14 cellular contexts compared by ENCODE assay signal in the genomic region with DNA sequence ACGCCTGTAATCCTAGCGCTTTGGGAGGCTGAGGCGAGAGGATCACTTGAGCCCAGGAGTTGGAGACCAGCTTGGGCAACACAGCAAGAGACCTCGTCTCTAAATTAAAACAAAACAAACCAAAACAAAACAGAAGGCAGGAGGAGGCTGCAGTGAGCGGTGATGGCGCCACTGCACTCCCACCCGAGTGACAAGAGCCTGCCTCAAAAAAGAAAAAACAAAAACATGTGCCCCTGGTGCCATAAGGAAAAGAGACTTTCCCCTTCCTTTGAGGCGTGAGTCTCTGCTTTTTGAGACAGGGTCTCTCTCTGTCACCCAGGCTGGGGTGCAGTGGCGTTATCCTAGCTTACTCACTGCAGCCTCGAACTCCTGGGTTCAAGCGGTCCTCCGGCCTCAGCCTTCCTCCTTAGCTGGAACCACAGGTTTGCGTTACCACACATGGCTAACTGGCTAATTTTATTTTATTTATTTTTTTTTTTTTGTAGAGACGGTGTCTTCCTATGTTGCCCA. TPM values are rescaled to one million over a fixed set of nuclear protein-coding genes. Genes with fewer than 3 reads are reported as not detected.
A peak's percentile ranks its signal among the peaks of the same experiment; 100 is the strongest.
DNase-seq lines count a peak whose midpoint lies in the region; ATAC-seq and TF ChIP-seq lines count a peak whose summit lies in the region.
"Had no signal": no experiment of that assay in that cellular context is flagged by ENCODE, and none has a peak within 500 bp of the region (broad histone marks: within the 10 kb centered on the region; RNA-seq: fewer than 3 reads in every experiment).

No MANE protein-coding gene starts in this region.

- peaks cover 8 to 10% of the 10 kb centered on the region in 2 experiments for H3K4me1 ChIP-seq in neutrophil (ENCODE audit: control insufficient read depth in 1 of 2, insufficient read depth in 1 of 2, low read depth in 1 of 2, low read length in 1 of 2)
- H3K4me1 ChIP-seq: lower lobe of right lung had no signal

- no peak for DNase-seq in AG04450 (ENCODE audit: low read depth, low spot score)
- peak; percentile 77 for DNase-seq in ELR (ENCODE audit: low read depth)
- no peak for DNase-seq in central memory CD8-positive, alpha-beta T cell (ENCODE audit: low spot score in 2 of 2)
- DNase-seq in NCI-H2107 (lab: John Stamatoyannopoulos, UW) = no peak
- DNase-seq in NCI-H2196 (lab: John Stamatoyannopoulos, UW; ENCODE audit: unreplicated experiment) = no peak
- DNase-seq: KG1, lower lobe of right lung, NCI-H1436 treated with DMSO at 0.1 percent for 48 hours had no signal

- H3K36me3 ChIP-seq in neutrophil = no peaks in the 10 kb centered on the region
- H3K36me3 ChIP-seq: lower lobe of right lung, ovary had no signal

- H3K27me3 Mint-ChIP-seq in central memory CD8-positive, alpha-beta T cell = no peaks in the 10 kb centered on the region

- peaks cover 15% of the 10 kb centered on the region for H3K36me3 Mint-ChIP-seq in central memory CD8-positive, alpha-beta T cell (ENCODE audit: insufficient read depth)

- H3K9me3 Mint-ChIP-seq in central memory CD8-positive, alpha-beta T cell = peaks cover 5% of the 10 kb centered on the region
- H3K9me3 Mint-ChIP-seq: activated T-helper 1 cell treated with anti-CD3 and anti-CD28 coated beads, Interleukin-12 subunit alpha, Interleukin-12 subunit beta, Interleukin-2, Interleukin-4 antibody, amounts not matched to agents 30 ng/mL and 10 ng/mL and 1 ng/mL, durations not matched to agents 14 hours and 24 hours and 36 hours had no signal

- POLR2A ChIA-PET in AG04450 (lab: Yijun Ruan, JAX) = interaction anchor here (0.7 kb wide), 3 partner anchors 11 to 658 kb away, joined by 3 to 13 read pairs (median 6); no protein-coding TSS in a partner anchor

- H3K4me3 Mint-ChIP-seq in central memory CD8-positive, alpha-beta T cell = peak overlapping the region; percentile 45
- H3K4me3 Mint-ChIP-seq: activated T-helper 1 cell treated with anti-CD3 and anti-CD28 coated beads, Interleukin-12 subunit alpha, Interleukin-12 subunit beta, Interleukin-2, Interleukin-4 antibody, amounts not matched to agents 30 ng/mL and 10 ng/mL and 1 ng/mL, durations not matched to agents 14 hours and 24 hours and 36 hours had no signal

- TF ChIP-seq CTCF in AG04450 (IDR thresholded peaks at IDR 0.05; ENCODE audit: low read depth, low read length) (no peak), neutrophil (IDR thresholded peaks at IDR 0.05) (no peak)

- H3K4me3 ChIP-seq in AG04450 (ENCODE audit: low read depth, low read length) (no peak overlapping the region), neutrophil (ENCODE audit: low read depth in 1 of 2, low read length in 1 of 2) (no peak overlapping the region)
- H3K4me3 ChIP-seq: lower lobe of right lung, ovary, smooth muscle cell had no signal

- H3K27ac Mint-ChIP-seq in central memory CD8-positive, alpha-beta T cell (ENCODE audit: low read depth) = peak overlapping the region; percentile 88
- H3K27ac Mint-ChIP-seq: activated T-helper 1 cell treated with anti-CD3 and anti-CD28 coated beads, Interleukin-12 subunit alpha, Interleukin-12 subunit beta, Interleukin-2, Interleukin-4 antibody, amounts not matched to agents 30 ng/mL and 10 ng/mL and 1 ng/mL, durations not matched to agents 14 hours and 24 hours and 36 hours had no signal

- CTCF ChIA-PET in AG04450 (lab: Charles Lee) = no interaction called here

- no peaks in the 10 kb centered on the region for H3K27me3 ChIP-seq in AG04450 (ENCODE audit: control insufficient read depth, insufficient read depth, low read length)
- H3K27me3 ChIP-seq in neutrophil = no peaks in the 10 kb centered on the region
- H3K27me3 ChIP-seq: ovary had no signal

- H3K9me3 ChIP-seq in AG04450 (ENCODE audit: control insufficient read depth, insufficient read depth, low read length) (peaks cover 5% of the 10 kb centered on the region; the same call in 1 of the 2 replicates), neutrophil (no peaks in the 10 kb centered on the region)
- H3K9me3 ChIP-seq: lower lobe of right lung, ovary had no signal

- H3K4me1 Mint-ChIP-seq in central memory CD8-positive, alpha-beta T cell = no peaks in the 10 kb centered on the region

- ATAC-seq in central memory CD8-positive, alpha-beta T cell (replicated peaks; ENCODE audit: extremely low read depth, poor library complexity, severe bottlenecking) = no peak
- ATAC-seq in GM18520 (IDR thresholded peaks at IDR 0.05; ENCODE audit: unreplicated experiment) (no peak), HG02852 (IDR thresholded peaks at IDR 0.05; ENCODE audit: unreplicated experiment) (no peak)
- ATAC-seq: lower lobe of right lung had no signal

- H3K27ac ChIP-seq in AG04450 (ENCODE audit: low read depth, low read length) (peak overlapping the region; percentile 21), neutrophil (peak overlapping the region; percentile 64)

RNA-seq across cellular contexts. Expression of a gene that starts 9.0 kb away (rescaled TPM):
- 47.9 and 66.8 TPM in 2 replicates for polyA plus RNA-seq in AG04450 (2011; rRNA removed)
- 20.7 and 31.0 TPM in 2 replicates for polyA minus RNA-seq in AG04450 (2011; rRNA and poly(A)+ RNA removed)
